In genomic region chr2:66436546-66436945, GRCh38 we compare ENCODE assay signal across 11 cellular contexts. TPM values are rescaled to one million over a fixed set of nuclear protein-coding genes. Genes with fewer than 3 reads are reported as not detected.
DNase-seq lines count a peak whose midpoint lies in the region; ATAC-seq and TF ChIP-seq lines count a peak whose summit lies in the region.
"Had no signal": no experiment of that assay in that cellular context is flagged by ENCODE, and none has a peak within 500 bp of the region (broad histone marks: within the 10 kb centered on the region; RNA-seq: fewer than 3 reads in every experiment).

No MANE protein-coding gene starts in this region.

- DNase-seq in OCI-LY7 (ENCODE audit: low spot score): no peak
- no peak for DNase-seq in endodermal cell
- DNase-seq in transverse colon: no peak
- DNase-seq in OCI-M1 (lab: John Stamatoyannopoulos, UW): no peak
- no peak for DNase-seq in WTC11 (ENCODE audit: low spot score)
- DNase-seq in effector CD4-positive, alpha-beta T cell: no peak
- DNase-seq: activated CD8-positive, alpha-beta T cell treated with anti-CD3 and anti-CD28 coated beads, Interleukin-2, amount 10 ng/mL, durations not matched to agents 7 days and 5 days; dermis blood vessel endothelial cell; occipital lobe had no signal

- POLR2A ChIA-PET in OCI-LY7 (lab: Charles Lee): interaction anchor here (0.7 to 1.5 kb wide), 4 partner anchors 13 to 986 kb away, joined by 3 to 5 read pairs (median 4); no protein-coding TSS in a partner anchor
- POLR2A ChIA-PET in WTC11 (lab: Charles Lee): no interaction called here

- H4K20me1 ChIP-seq in OCI-LY7 (ENCODE audit: insufficient read depth, low read length): no peaks in the 10 kb centered on the region

- TF ChIP-seq CTCF in OCI-LY7 (conservative IDR thresholded peaks at IDR 0.05; ENCODE audit: low read length): no peak
- TF ChIP-seq CTCF in endodermal cell (conservative IDR thresholded peaks at IDR 0.05): no peak
- no peak for TF ChIP-seq CTCF in transverse colon (IDR thresholded peaks at IDR 0.05)
- no peak for TF ChIP-seq CTCF in WTC11 (IDR thresholded peaks at IDR 0.05)

- TF ChIP-seq EP300 in transverse colon (IDR thresholded peaks at IDR 0.05; ENCODE audit: low read depth): no peak

- CTCF ChIA-PET in OCI-LY7 (lab: Charles Lee; ENCODE audit: unreplicated experiment): no interaction called here
- CTCF ChIA-PET in WTC11 (lab: Charles Lee): interaction anchor here (0.7 to 5.8 kb wide), 5 partner anchors 9 to 1404 kb away, joined by 3 to 81 read pairs (median 8); no protein-coding TSS in a partner anchor

- H3K9me2 ChIP-seq in OCI-LY7 (ENCODE audit: insufficient read depth, low read length): no peaks in the 10 kb centered on the region

- H3K4me3 ChIP-seq in OCI-LY7 (ENCODE audit: low read depth, low read length, poor library complexity, severe bottlenecking): peak overlapping the region; percentile 77
- peak overlapping the region; percentile 97 for H3K4me3 ChIP-seq in endodermal cell (ENCODE audit: low read length)
- peak overlapping the region; percentile 92 for H3K4me3 ChIP-seq in mucosa of stomach (ENCODE audit: low read length)
- H3K4me3 ChIP-seq in transverse colon: peak overlapping the region; percentile 48 to 73 (median 68)

- no peaks in the 10 kb centered on the region for H3K36me3 ChIP-seq in OCI-LY7 (ENCODE audit: insufficient read depth, low read length)
- no peaks in the 10 kb centered on the region for H3K36me3 ChIP-seq in endodermal cell (ENCODE audit: control insufficient read depth, insufficient read depth, low read length)
- peaks cover 8% of the 10 kb centered on the region for H3K36me3 ChIP-seq in mucosa of stomach (ENCODE audit: control insufficient read depth, insufficient read depth, low read length)
- no peaks in the 10 kb centered on the region for H3K36me3 ChIP-seq in transverse colon

- H3K4me3 Mint-ChIP-seq in endodermal cell (no peak overlapping the region), WTC11 (no peak overlapping the region)
- H3K4me3 Mint-ChIP-seq: activated CD8-positive, alpha-beta T cell treated with anti-CD3 and anti-CD28 coated beads, Interleukin-2, amount 10 ng/mL, durations not matched to agents 7 days and 5 days had no signal

- no TSS peak for BruUV-seq in OCI-LY7 (replicated peaks; lab: Mats Ljungman, UMichigan)

- ATAC-seq in WTC11: no peak
- ATAC-seq: activated CD8-positive, alpha-beta T cell treated with anti-CD3 and anti-CD28 coated beads, Interleukin-2, amount 10 ng/mL, durations not matched to agents 7 days and 5 days; stimulated activated effector memory CD8-positive, alpha-beta T cell treated with anti-CD3 and anti-CD28 coated beads, Interleukin-12 subunit alpha, Interleukin-12 subunit beta, amount 100 ng/mL, for 72 hours had no signal

- intact Hi-C loops in OCI-LY7 (cut with micrococcal nuclease; ENCODE audit: unreplicated experiment): loop anchor here (10.0 kb wide), 3 partner anchors 128 to 1598 kb away; no protein-coding TSS in a partner anchor
- intact Hi-C loops in transverse colon (cut with DNase I; ENCODE audit: low total_unique reads): loop anchor here (10.0 kb wide), 3 partner anchors 448 to 1408 kb away; no protein-coding TSS in a partner anchor

- peaks cover 25% of the 10 kb centered on the region for H3K4me1 ChIP-seq in OCI-LY7 (ENCODE audit: insufficient read depth, low read length, poor library complexity, severe bottlenecking)
- peaks cover 13% of the 10 kb centered on the region for H3K4me1 ChIP-seq in endodermal cell (ENCODE audit: control insufficient read depth, insufficient read depth, low read length)
- peaks cover 8% of the 10 kb centered on the region for H3K4me1 ChIP-seq in mucosa of stomach (ENCODE audit: control insufficient read depth, insufficient read depth, low read length)
- peaks cover 0 to 21% (median 10%) of the 10 kb centered on the region in 4 donors for H3K4me1 ChIP-seq in transverse colon

- H3K27me3 ChIP-seq in endodermal cell (ENCODE audit: control insufficient read depth, insufficient read depth, low read length, poor library complexity, severe bottlenecking): peaks cover 63% of the 10 kb centered on the region
- H3K27me3 ChIP-seq in mucosa of stomach (ENCODE audit: control insufficient read depth, insufficient read depth, low read length): no peaks in the 10 kb centered on the region
- H3K27me3 ChIP-seq in transverse colon: peaks cover 97% of the 10 kb centered on the region

- H3K27ac Mint-ChIP-seq in endodermal cell: no peak overlapping the region
- no peak overlapping the region for H3K27ac Mint-ChIP-seq in WTC11
- H3K27ac Mint-ChIP-seq: activated CD8-positive, alpha-beta T cell treated with anti-CD3 and anti-CD28 coated beads, Interleukin-2, amount 10 ng/mL, durations not matched to agents 7 days and 5 days; stimulated activated effector memory CD8-positive, alpha-beta T cell treated with anti-CD3 and anti-CD28 coated beads, Interleukin-12 subunit alpha, Interleukin-12 subunit beta, amount 100 ng/mL, for 72 hours had no signal

- peak overlapping the region; percentile 93 for H3K4me2 ChIP-seq in OCI-LY7 (ENCODE audit: low read length)

- H3K36me3 Mint-ChIP-seq in endodermal cell (ENCODE audit: low read depth): no peaks in the 10 kb centered on the region
- no peaks in the 10 kb centered on the region for H3K36me3 Mint-ChIP-seq in WTC11
- H3K36me3 Mint-ChIP-seq: stimulated activated effector memory CD8-positive, alpha-beta T cell treated with anti-CD3 and anti-CD28 coated beads, Interleukin-12 subunit alpha, Interleukin-12 subunit beta, amount 100 ng/mL, for 72 hours had no signal

- H3K9me3 ChIP-seq in OCI-LY7 (ENCODE audit: low read length) (no peaks in the 10 kb centered on the region), endodermal cell (ENCODE audit: control insufficient read depth, low read length) (no peaks in the 10 kb centered on the region), mucosa of stomach (ENCODE audit: control insufficient read depth, low read length) (no peaks in the 10 kb centered on the region), transverse colon (no peaks in the 10 kb centered on the region)

- H3K27ac ChIP-seq in OCI-LY7 (ENCODE audit: low read depth, low read length, poor library complexity, severe bottlenecking) (no peak overlapping the region), endodermal cell (ENCODE audit: low read depth, low read length) (peak overlapping the region; percentile 89), transverse colon (peak overlapping the region; percentile 91 to 96 (median 93))

- H3K9ac ChIP-seq in endodermal cell (ENCODE audit: extremely low read depth, low read length, poor library complexity, severe bottlenecking) (no peak overlapping the region), mucosa of stomach (ENCODE audit: low read length) (peak overlapping the region; percentile 94)

- peaks cover 92% of the 10 kb centered on the region for H3K27me3 Mint-ChIP-seq in endodermal cell (ENCODE audit: insufficient read depth)
- peaks cover 100% of the 10 kb centered on the region for H3K27me3 Mint-ChIP-seq in WTC11 (ENCODE audit: low read depth)

- WGBS in endodermal cell (ENCODE audit: insufficient coverage in 1 of 2, insufficient read length in 1 of 2), 2 experiments: 0% methylated on average over 1 to 2 of the region's 2 CpGs
- 12 to 29% methylated on average over 2 of the region's 2 CpGs for WGBS in transverse colon (ENCODE audit: low coverage in 1 of 2), 2 donors

- H2AFZ ChIP-seq in OCI-LY7 (ENCODE audit: low read length): peak overlapping the region; percentile 31

- no peaks in the 10 kb centered on the region for H3K9me3 Mint-ChIP-seq in endodermal cell
- no peaks in the 10 kb centered on the region for H3K9me3 Mint-ChIP-seq in WTC11

- in situ Hi-C loops in transverse colon (cut with MboI; ENCODE audit: low pct_ligation_motif_present in 1 of 4, low pct_unique_long_range_greater_than_20kb in 1 of 4, low sequenced_read_pairs in 3 of 4): loop anchor here in 3 of 4 donors (5.0 to 25.0 kb wide), 8 partner anchors 141 to 1601 kb away; no protein-coding TSS in a partner anchor

- H3K79me2 ChIP-seq in OCI-LY7 (ENCODE audit: insufficient read depth, low read depth, low read length): no peaks in the 10 kb centered on the region

- H3K4me1 Mint-ChIP-seq in endodermal cell (peaks cover 41% of the 10 kb centered on the region), WTC11 (peaks cover 70% of the 10 kb centered on the region)

- TF ChIP-seq POLR2A in transverse colon (IDR thresholded peaks at IDR 0.05): no peak

TF ChIP-seq in WTC11, 78 proteins besides CTCF, POLR2A, EP300 and RAD21:
- no peak for TF ChIP-seq ETV6 (CRISPR knock-in tag; IDR thresholded peaks at IDR 0.05)
- TF ChIP-seq USF1 (CRISPR knock-in tag; IDR thresholded peaks at IDR 0.05): no peak
- TF ChIP-seq NR2C2 (CRISPR knock-in tag; IDR thresholded peaks at IDR 0.05): no peak
- no peak for TF ChIP-seq FOXP4 (CRISPR knock-in tag; IDR thresholded peaks at IDR 0.05)
- TF ChIP-seq JAZF1 (CRISPR knock-in tag; IDR thresholded peaks at IDR 0.05): no peak
- no peak for TF ChIP-seq RORB (CRISPR knock-in tag; IDR thresholded peaks at IDR 0.05)

RNA-seq across cellular contexts. Expression of gene MEIS1, which starts 1.6 kb away (rescaled TPM):
- 5.4 and 14.3 TPM in 2 replicates for total RNA-seq in OCI-LY7 (2014; rRNA removed; shearing (Covaris generic))
- total RNA-seq in OCI-LY7 (2022): 6.1 and 7.3 TPM in 2 replicates
- 1 to 10 TPM; 1.8 to 2.3 TPM for total RNA-seq in endodermal cell
- 80.5 TPM for polyA plus RNA-seq in endodermal cell (2013, experiment 1 of 2)
- polyA plus RNA-seq in endodermal cell (2013, experiment 2 of 2): 81.9 TPM
- 100 to 1,000 TPM in 1 of 4 donors, 10 to 100 TPM in 3; 25.9 to 129 (median 28.8) TPM for total RNA-seq in transverse colon
- 0.30 to 0.48 TPM (median 0.39 TPM) in 3 replicates for total RNA-seq in WTC11 (2021)
- total RNA-seq: activated CD8-positive, alpha-beta T cell treated with anti-CD3 and anti-CD28 coated beads, Interleukin-2, amount 10 ng/mL, durations not matched to agents 7 days and 5 days had no signal
